8 cellular contexts compared by ENCODE assay signal in the genomic region with DNA sequence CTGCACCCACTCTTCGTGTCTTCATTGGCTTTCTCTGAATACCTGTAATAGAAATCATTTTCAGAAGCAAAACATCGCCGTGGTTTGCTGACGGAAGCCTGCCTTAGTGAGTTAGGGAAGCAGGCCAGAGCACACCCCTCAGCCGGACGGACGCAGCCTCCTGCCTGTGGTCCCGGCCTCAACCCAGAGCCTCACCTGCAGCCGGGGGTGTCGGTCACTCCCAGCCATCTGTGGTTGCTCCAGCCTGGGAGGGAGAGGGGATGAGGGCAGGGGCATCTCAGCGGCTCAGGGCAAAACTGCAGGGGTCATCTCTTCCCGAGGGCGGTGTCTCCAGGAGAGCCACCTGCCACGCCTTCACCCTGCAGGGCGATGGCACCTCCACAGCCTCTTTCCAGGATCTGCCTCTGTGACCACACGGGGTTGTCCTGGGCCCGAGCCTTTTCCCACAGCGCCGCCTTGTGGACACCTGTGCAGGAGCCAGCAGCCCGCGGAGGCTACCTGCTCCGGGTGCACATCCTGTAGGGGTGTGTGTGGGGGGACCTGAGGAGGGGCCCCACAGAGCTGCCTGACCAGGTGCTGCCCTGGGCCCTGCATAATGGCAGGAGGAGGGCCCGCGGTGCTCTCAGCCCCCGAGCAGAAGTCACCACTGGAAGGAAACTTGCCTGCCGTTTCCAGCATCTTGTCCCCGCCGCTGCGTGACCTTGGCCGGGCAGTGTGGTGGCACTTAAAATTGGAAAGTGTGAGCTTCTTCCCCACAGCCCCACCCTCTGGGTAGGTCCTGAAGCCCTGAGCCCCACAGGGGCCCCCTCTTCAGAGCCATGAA. TPM values are rescaled to one million over a fixed set of nuclear protein-coding genes. Genes with fewer than 3 reads are reported as not detected.
DNase-seq lines count a peak whose midpoint lies in the region; ATAC-seq and TF ChIP-seq lines count a peak whose summit lies in the region.

No MANE protein-coding gene starts in this region.

- H2AFZ ChIP-seq in parathyroid adenoma, result no peak overlapping the region

- WGBS in transverse colon (ENCODE audit: low coverage in 1 of 2), 2 donors, result 44% methylated on average over 29 of the region's 30 CpGs; no CpG with 5 or more reads in 1 of the 2 donors

- H3K79me2 ChIP-seq in parathyroid adenoma, result peaks cover 58% of the 10 kb centered on the region

- H3K9me3 ChIP-seq in RWPE2 (ENCODE audit: severe bottlenecking), result no peaks in the 10 kb centered on the region
- no peaks in the 10 kb centered on the region for H3K9me3 ChIP-seq in parathyroid adenoma (ENCODE audit: control insufficient read depth, low read length)
- H3K9me3 ChIP-seq in transverse colon, result no peaks in the 10 kb centered on the region

- TF ChIP-seq EP300 in transverse colon (IDR thresholded peaks at IDR 0.05; ENCODE audit: low read depth), result no peak

- H3K27ac ChIP-seq in RWPE2 (ENCODE audit: poor library complexity, severe bottlenecking) (no peak overlapping the region), parathyroid adenoma (no peak overlapping the region), transverse colon (peak overlapping the region in 3 of 4 donors; percentile 23 to 43 (median 25))

- H3K36me3 ChIP-seq in RWPE2 (ENCODE audit: low read depth) (peaks cover 57% of the 10 kb centered on the region), parathyroid adenoma (ENCODE audit: control insufficient read depth, insufficient read depth, low read length) (no peaks in the 10 kb centered on the region), transverse colon (peaks cover 0 to 31% (median 13%) of the 10 kb centered on the region in 4 donors)

- H3K4me1 ChIP-seq in RWPE2 (ENCODE audit: insufficient read depth, poor library complexity, severe bottlenecking) (no peaks in the 10 kb centered on the region), parathyroid adenoma (no peaks in the 10 kb centered on the region), transverse colon (peaks cover 0 to 3% (median 0%) of the 10 kb centered on the region in 4 donors)

- H3K9ac ChIP-seq in parathyroid adenoma, result no peak overlapping the region

- DNase-seq in Caki2 (ENCODE audit: low read depth) (peak; percentile 65), GM20000 (ENCODE audit: low spot score) (peak; percentile 91), RWPE2 (ENCODE audit: low spot score) (no peak), activated gamma-delta T cell (lab: John Stamatoyannopoulos, UW) (peak; percentile 51), germinal center (ENCODE audit: low spot score) (peak; percentile 85), transverse colon (peak; percentile 88)

- no peak for TF ChIP-seq POLR2A in transverse colon (IDR thresholded peaks at IDR 0.05)

- H3K4me2 ChIP-seq in parathyroid adenoma (ENCODE audit: low read length), result no peak overlapping the region

- intact Hi-C loops in transverse colon (cut with DNase I; ENCODE audit: low total_unique reads), result loop anchor here (5.0 kb wide), 1 partner anchor 112 kb away; no protein-coding TSS in a partner anchor

- H3K4me3 ChIP-seq in RWPE2 (ENCODE audit: severe bottlenecking), result no peak overlapping the region
- H3K4me3 ChIP-seq in parathyroid adenoma (ENCODE audit: low read depth, low read length), result no peak overlapping the region
- H3K4me3 ChIP-seq in transverse colon, result no peak overlapping the region

- ATAC-seq in HG03571 (IDR thresholded peaks at IDR 0.05; ENCODE audit: unreplicated experiment) (peak; percentile 69), RWPE2 (ENCODE audit: low read depth) (peak; percentile 92)

- H3K27me3 ChIP-seq in RWPE2 (ENCODE audit: insufficient read depth, poor library complexity, severe bottlenecking), result no peaks in the 10 kb centered on the region
- no peaks in the 10 kb centered on the region for H3K27me3 ChIP-seq in parathyroid adenoma (ENCODE audit: control insufficient read depth, insufficient read depth, low read length)
- H3K27me3 ChIP-seq in transverse colon, result no peaks in the 10 kb centered on the region

- in situ Hi-C loops in Caki2 (cut with HindIII; ENCODE audit: low pct_unique_long_range_greater_than_20kb, low sequenced_read_pairs), result no loop called here
- in situ Hi-C loops in transverse colon (cut with MboI; ENCODE audit: low pct_ligation_motif_present in 1 of 4, low pct_unique_long_range_greater_than_20kb in 1 of 4, low sequenced_read_pairs in 3 of 4), result loop anchor here in 3 of 4 donors (10.0 to 25.0 kb wide), 2 partner anchors 109 to 142 kb away; no protein-coding TSS in a partner anchor

- TF ChIP-seq CTCF in GM20000 (IDR thresholded peaks at IDR 0.05; ENCODE audit: extremely low read depth, missing control alignments), result peak; percentile 89
- TF ChIP-seq CTCF in RWPE2 (IDR thresholded peaks at IDR 0.05; ENCODE audit: poor library complexity, severe bottlenecking), result peak; percentile 88
- TF ChIP-seq CTCF in parathyroid adenoma (IDR thresholded peaks at IDR 0.05), result peak; percentile 93
- peak; percentile 89 to 96 (median 96) for TF ChIP-seq CTCF in transverse colon (IDR thresholded peaks at IDR 0.05)

RNA-seq across cellular contexts. Expression of a gene that starts 21.6 kb away (rescaled TPM):
- total RNA-seq in Caki2 (2014; rRNA removed; shearing (Covaris generic); ENCODE audit: low replicate concordance), result 20.2 and 29.8 TPM in 2 replicates
- total RNA-seq in transverse colon, result 100 to 1,000 TPM in 1 of 4 donors, 10 to 100 TPM in 3; 36.6 to 111 (median 44.5) TPM

Comparison
In these comparisons a context has a peak if more than half of its experiments do, and no peak if none do; other contexts are left out.
1. H3K27ac ChIP-seq: peak in transverse colon (3 of 4); none in RWPE2 (single experiment) and parathyroid adenoma (single experiment).
2. Peak in every context shown above with its lines, with median percentiles within 50 percentile points of each other: CTCF ChIP-seq.